In the genomic region with DNA sequence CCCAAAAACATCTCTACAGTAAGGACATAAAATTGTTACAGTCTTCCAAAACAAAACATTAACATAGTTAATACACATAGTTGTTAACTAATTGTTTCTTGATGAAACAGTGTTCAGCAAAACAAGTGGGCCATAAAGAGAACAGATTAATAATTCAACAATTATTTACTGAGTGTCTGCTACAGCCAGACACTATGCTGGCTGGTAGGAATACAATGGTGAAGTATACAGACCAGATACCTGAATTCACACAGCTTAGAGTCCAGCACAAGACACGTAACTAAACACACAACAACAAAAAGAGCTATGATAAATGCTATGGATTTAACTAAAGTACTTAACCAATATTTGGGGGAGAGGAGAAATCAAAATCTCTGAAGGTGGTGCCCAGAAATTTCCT, we compare ENCODE assay signal across 25 cellular contexts. TPM values are rescaled to one million over a fixed set of nuclear protein-coding genes. Genes with fewer than 3 reads are reported as not detected.
DNase-seq lines count a peak whose midpoint lies in the region; ATAC-seq, FAIRE-seq and TF ChIP-seq lines count a peak whose summit lies in the region.
"Had no signal": no experiment of that assay in that cellular context is flagged by ENCODE, and none has a peak within 500 bp of the region (broad histone marks: within the 10 kb centered on the region; RNA-seq: fewer than 3 reads in every experiment).

No MANE protein-coding gene starts in this region.

- no peak overlapping the region for H3K4me2 ChIP-seq in keratinocyte (ENCODE audit: control insufficient read depth, extremely low read depth, insufficient read depth, low read depth, low read length)

- CTCF ChIA-PET in T-cell (lab: Charles Lee): interaction anchor here (0.6 to 2.8 kb wide), 4 partner anchors 8 to 382 kb away, joined by 3 to 15 read pairs (median 6); no protein-coding TSS in a partner anchor

- no peaks in the 10 kb centered on the region for H3K27me3 Mint-ChIP-seq in T-cell
- no peaks in the 10 kb centered on the region for H3K27me3 Mint-ChIP-seq in osteocyte (ENCODE audit: unreplicated experiment)
- H3K27me3 Mint-ChIP-seq in activated naive CD8-positive, alpha-beta T cell treated with anti-CD3 and anti-CD28 coated beads for 36 hours: no peaks in the 10 kb centered on the region
- H3K27me3 Mint-ChIP-seq: activated T-cell treated with anti-CD3 and anti-CD28 coated beads, Interleukin-2, amount 50 U/mL, for 24 hours had no signal

- H3K4me1 Mint-ChIP-seq in T-cell (peaks cover 70 to 75% (median 74%) of the 10 kb centered on the region in 3 donors), osteocyte (ENCODE audit: unreplicated experiment) (peaks cover 71% of the 10 kb centered on the region)
- peaks cover 55% of the 10 kb centered on the region for H3K4me1 Mint-ChIP-seq in activated naive CD8-positive, alpha-beta T cell treated with anti-CD3 and anti-CD28 coated beads for 36 hours

- H3K9me1 ChIP-seq in keratinocyte (ENCODE audit: control insufficient read depth, extremely low read depth, insufficient read depth, low read length): no peaks in the 10 kb centered on the region

- no peak overlapping the region for H3K4me3 Mint-ChIP-seq in T-cell
- no peak overlapping the region for H3K4me3 Mint-ChIP-seq in osteocyte (ENCODE audit: unreplicated experiment)
- no peak overlapping the region for H3K4me3 Mint-ChIP-seq in activated naive CD8-positive, alpha-beta T cell treated with anti-CD3 and anti-CD28 coated beads for 36 hours
- H3K4me3 Mint-ChIP-seq: activated T-cell treated with anti-CD3 and anti-CD28 coated beads, Interleukin-2, amount 50 U/mL, for 24 hours had no signal

- peaks cover 86% of the 10 kb centered on the region for H3K79me2 ChIP-seq in keratinocyte (ENCODE audit: control insufficient read depth, insufficient read depth, low read length)

- H3K4me3 ChIP-seq in keratinocyte (ENCODE audit: control insufficient read depth in 2 of 3, extremely low read depth in 1 of 3, insufficient read depth in 2 of 3, low read depth in 1 of 3, low read length in 3 of 3) (no peak overlapping the region), H7 (ENCODE audit: insufficient read depth, low read depth, low read length) (no peak overlapping the region)
- H3K4me3 ChIP-seq: breast epithelium, coronary artery, gastroesophageal sphincter, lung, right atrium auricular region, SJCRH30, stomach, tibial nerve had no signal

- ATAC-seq in T-cell (replicated peaks in 1 of 4): no peak
- ATAC-seq: gastroesophageal sphincter had no signal

- dilution Hi-C loops in keratinocyte (cut with MboI; ENCODE audit: extremely low pct_ligation_motif_present, low sequenced_read_pairs): no loop called here

- peaks cover 0 to 3% (median 0%) of the 10 kb centered on the region in 3 donors for H3K9me3 Mint-ChIP-seq in T-cell
- H3K9me3 Mint-ChIP-seq in osteocyte (ENCODE audit: unreplicated experiment): no peaks in the 10 kb centered on the region
- peaks cover 2% of the 10 kb centered on the region for H3K9me3 Mint-ChIP-seq in activated naive CD8-positive, alpha-beta T cell treated with anti-CD3 and anti-CD28 coated beads for 36 hours

- H2AFZ ChIP-seq in keratinocyte (ENCODE audit: control insufficient read depth, low read length): no peak overlapping the region

- H3K27ac Mint-ChIP-seq in T-cell (peak overlapping the region; percentile 17 to 40), osteocyte (ENCODE audit: unreplicated experiment) (peak overlapping the region; percentile 20)
- H3K27ac Mint-ChIP-seq in activated naive CD8-positive, alpha-beta T cell treated with anti-CD3 and anti-CD28 coated beads for 36 hours: no peak overlapping the region
- H3K27ac Mint-ChIP-seq: activated T-cell treated with anti-CD3 and anti-CD28 coated beads, Interleukin-2, amount 50 U/mL, for 24 hours had no signal

- peaks cover 2% of the 10 kb centered on the region for H4K20me1 ChIP-seq in keratinocyte (ENCODE audit: control insufficient read depth, extremely low read depth, insufficient read depth, low read length)

- H3K9me3 ChIP-seq in keratinocyte (ENCODE audit: control insufficient read depth, low read depth, low read length): no peaks in the 10 kb centered on the region
- H3K9me3 ChIP-seq: breast epithelium, gastroesophageal sphincter, right atrium auricular region, SJCRH30, stomach, tibial nerve had no signal

- POLR2A ChIA-PET in T-cell (lab: Charles Lee): interaction anchor here in 1 of 2 donors (0.5 kb wide), 1 partner anchor 18 kb away, joined by 3 read pairs; no protein-coding TSS in a partner anchor

- TF ChIP-seq CTCF in keratinocyte (optimal IDR thresholded peaks at IDR 0.05 in 1 of 3, IDR thresholded peaks at IDR 0.05 in 1 of 3, conservative IDR thresholded peaks at IDR 0.05 in 1 of 3; ENCODE audit: extremely low read depth in 1 of 3, insufficient read depth in 2 of 3, low read length in 3 of 3) (no peak), osteocyte (IDR thresholded peaks at IDR 0.05) (no peak)

- no peak overlapping the region for H3K9ac ChIP-seq in keratinocyte (ENCODE audit: control insufficient read depth, extremely low read depth, insufficient read depth, low read length)

- H3K27me3 ChIP-seq in keratinocyte (ENCODE audit: control insufficient read depth, extremely low read depth, insufficient read depth, low read length) (no peaks in the 10 kb centered on the region), H7 (ENCODE audit: control insufficient read depth, insufficient read depth, low read length) (no peaks in the 10 kb centered on the region)
- H3K27me3 ChIP-seq: breast epithelium, gastroesophageal sphincter, right atrium auricular region, SJCRH30, stomach, tibial nerve had no signal

- no peak for DNase-seq in T-cell
- no peak for DNase-seq in keratinocyte (ENCODE audit: low read depth, low spot score)
- no peak for DNase-seq in osteocyte (ENCODE audit: extremely low spot score, unreplicated experiment)
- no peak for DNase-seq in activated naive CD8-positive, alpha-beta T cell treated with anti-CD3 and anti-CD28 coated beads for 36 hours
- no peak for DNase-seq in NCI-H226
- no peak for DNase-seq in H7
- no peak for DNase-seq in stimulated activated CD4-positive, alpha-beta T cell treated with anti-CD3 and anti-CD28 coated beads, Interleukin-1b, Interleukin-23, amount 100 ng/mL, for 48 hours
- DNase-seq: activated CD8-positive, alpha-beta memory T cell treated with anti-CD3 and anti-CD28 coated beads for 24 hours; activated naive CD4-positive, alpha-beta T cell; activated T-cell treated with anti-CD3 and anti-CD28 coated beads, Interleukin-2, amount 50 U/mL, for 24 hours; amygdala; hippocampal formation; KG1; NCI-H146; NCI-H2171 treated with DMSO at 0.1 percent for 48 hours; NCI-H526; SJCRH30; stomach had no signal

- peaks cover 10% of the 10 kb centered on the region for H3K4me1 ChIP-seq in keratinocyte (ENCODE audit: control insufficient read depth, extremely low read depth, insufficient read depth, low read length)
- H3K4me1 ChIP-seq: breast epithelium, SJCRH30 had no signal

- H3K36me3 Mint-ChIP-seq in T-cell (peaks cover 10% of the 10 kb centered on the region), osteocyte (ENCODE audit: unreplicated experiment) (peaks cover 2% of the 10 kb centered on the region)
- peaks cover 10% of the 10 kb centered on the region for H3K36me3 Mint-ChIP-seq in activated naive CD8-positive, alpha-beta T cell treated with anti-CD3 and anti-CD28 coated beads for 36 hours

- H3K27ac ChIP-seq in keratinocyte (ENCODE audit: control insufficient read depth, insufficient read depth, low read length): no peak overlapping the region
- H3K27ac ChIP-seq: breast epithelium, coronary artery, right atrium auricular region, SJCRH30, tibial nerve had no signal

- H3K36me3 ChIP-seq in keratinocyte (ENCODE audit: control insufficient read depth in 2 of 2, extremely low read depth in 1 of 2, insufficient read depth in 2 of 2, low read length in 2 of 2): no peaks in the 10 kb centered on the region
- no peaks in the 10 kb centered on the region for H3K36me3 ChIP-seq in H7 (replicated peaks; ENCODE audit: control insufficient read depth, insufficient read depth, low read length)
- H3K36me3 ChIP-seq: breast epithelium, gastroesophageal sphincter, right atrium auricular region, stomach, tibial nerve had no signal

- FAIRE-seq in G401.6 (lab: Jason Lieb, UNC) (peak; percentile 3), keratinocyte (lab: Jason Lieb, UNC) (peak; percentile 41)

RNA-seq across cellular contexts. Expression of gene PPP1R12A, which starts 47.0 kb away (rescaled TPM):
- total RNA-seq in T-cell (100 to 1,000 TPM in 2 of 5 donors, 10 to 100 TPM in 3; 84.8 to 109 (median 89.5) TPM), osteocyte (116 and 124 TPM in 2 replicates)
- 23.8 to 45.2 TPM (median 42.4 TPM) in 3 replicates for polyA plus RNA-seq in keratinocyte
- polyA plus RNA-seq in keratinocyte (2011; ENCODE audit: low read depth): 276 TPM
- 17.5 and 26.7 TPM in 2 replicates for polyA plus RNA-seq in keratinocyte (2011; cell fraction: cytosol; rRNA removed)
- polyA plus RNA-seq in keratinocyte (2011; cell fraction: nucleus; rRNA removed): 39.5 and 59.5 TPM in 2 replicates
- polyA plus RNA-seq in keratinocyte (2012; ENCODE audit: low replicate concordance): 37.1 and 43.5 TPM in 2 replicates
- polyA minus RNA-seq in keratinocyte: 24.4 to 74.1 TPM (median 37.9 TPM) in 3 replicates
- polyA minus RNA-seq in keratinocyte (2011; cell fraction: cytosol; rRNA and poly(A)+ RNA removed): 35.7 TPM
- 64.7 and 149 TPM in 2 replicates for polyA minus RNA-seq in keratinocyte (2011; cell fraction: nucleus; rRNA and poly(A)+ RNA removed)
- total RNA-seq in activated naive CD8-positive, alpha-beta T cell treated with anti-CD3 and anti-CD28 coated beads for 36 hours: 10 to 100 TPM; 58.6 to 63.4 TPM
- 39.7 and 58.7 TPM in 2 replicates for total RNA-seq in H7 (2014; rRNA removed; shearing (Covaris generic))
